In the genomic region with DNA sequence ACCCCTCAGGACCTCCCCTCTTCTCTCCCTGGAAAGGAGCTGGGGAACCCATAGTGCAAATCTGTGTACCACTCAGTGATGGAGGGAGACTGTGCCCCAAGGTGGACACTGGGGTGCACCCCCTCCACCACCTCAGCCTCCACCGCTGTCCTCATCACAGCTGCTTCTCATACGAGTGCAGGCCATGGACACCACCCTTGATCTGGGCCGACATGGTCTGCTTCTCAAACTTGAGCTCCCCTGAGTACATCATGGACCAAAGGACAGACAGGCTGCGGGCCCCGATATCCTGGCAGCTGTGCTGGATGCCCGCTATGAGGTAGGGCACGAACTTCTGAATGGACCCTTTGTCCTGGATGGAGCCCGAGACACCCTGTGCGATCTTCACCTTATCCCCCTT, we compare ENCODE assay signal across 26 cellular contexts.
A peak's percentile ranks its signal among the peaks of the same experiment; 100 is the strongest.
DNase-seq lines count a peak whose midpoint lies in the region; ATAC-seq, FAIRE-seq and TF ChIP-seq lines count a peak whose summit lies in the region.
"Had no signal": no experiment of that assay in that cellular context is flagged by ENCODE, and none has a peak within 500 bp of the region (broad histone marks: within the 10 kb centered on the region; RNA-seq: fewer than 3 reads in every experiment).

No MANE protein-coding gene starts in this region.

- H3K4me1 ChIP-seq in testis: no peaks in the 10 kb centered on the region
- H3K4me1 ChIP-seq: A549, BE2C had no signal

- ATAC-seq in GM21786 (IDR thresholded peaks at IDR 0.05; ENCODE audit: unreplicated experiment) (no peak), GM18505 (IDR thresholded peaks at IDR 0.05; ENCODE audit: unreplicated experiment) (no peak)
- ATAC-seq: A549, GM12878, HCT116 had no signal

- no peak for TF ChIP-seq CTCF in testis (IDR thresholded peaks at IDR 0.05)

- no peak for FAIRE-seq in urothelium cell line (lab: Jason Lieb, UNC)
- FAIRE-seq: A549, D721Med, GM12878, GM18507, H1 had no signal

- H3K36me3 ChIP-seq in H7 (replicated peaks; ENCODE audit: control insufficient read depth, insufficient read depth, low read length) (peaks cover 8% of the 10 kb centered on the region), testis (ENCODE audit: low read depth, missing control alignments) (no peaks in the 10 kb centered on the region)
- H3K36me3 ChIP-seq: BE2C had no signal

- DNase-seq in H7 (peak; percentile 8), mesenteric fat pad (ENCODE audit: low spot score) (peak; percentile 57), posterior vena cava (ENCODE audit: low spot score) (peak; percentile 32), testis (peak; percentile 3), urothelium cell line (ENCODE audit: low spot score) (no peak)
- DNase-seq: 8988T; ACHN; AML-193; BE2C; CD4-positive, alpha-beta T cell; CD8-positive, alpha-beta memory T cell; DMS 273 treated with DMSO at 0.1 percent for 48 hours; DMS79; EL; GDM1; GM23248; H9 had no signal

- no peak overlapping the region for H3K4me3 ChIP-seq in H7 (ENCODE audit: insufficient read depth, low read depth, low read length)
- no peak overlapping the region for H3K4me3 ChIP-seq in testis
- H3K4me3 ChIP-seq: A549; BLaER1 treated with 17β-estradiol and CSF1 and Interleukin-3, amounts not matched to agents 10 nM and 100 nM; GM12878; GM23248 had no signal

- no peak overlapping the region for H3K27ac ChIP-seq in testis
- H3K27ac ChIP-seq: A549; BLaER1 treated with 17β-estradiol and CSF1 and Interleukin-3, amounts not matched to agents 10 nM and 100 nM; GM23248 had no signal

- intact Hi-C loops in posterior vena cava (cut with DNase I) (no loop called here), testis (cut with DNase I; ENCODE audit: low total_unique reads) (no loop called here)

- H3K27me3 ChIP-seq in H7 (ENCODE audit: control insufficient read depth, insufficient read depth, low read length): no peaks in the 10 kb centered on the region
- H3K27me3 ChIP-seq in testis: no peaks in the 10 kb centered on the region
- H3K27me3 ChIP-seq: BE2C; BLaER1 treated with 17β-estradiol and CSF1 and Interleukin-3, amounts not matched to agents 10 nM and 100 nM had no signal

- TF ChIP-seq POLR2A in testis (IDR thresholded peaks at IDR 0.05) (no peak), GM18505 (IDR thresholded peaks at IDR 0.05; ENCODE audit: borderline replicate concordance, extremely low read depth, insufficient read depth, insufficient read length) (no peak)

- 96 to 97% methylated on average over 8 to 9 of the region's 9 CpGs for WGBS in testis, 2 donors

- H3K9me3 ChIP-seq in testis: no peaks in the 10 kb centered on the region
- H3K9me3 ChIP-seq: BE2C had no signal
